In the genomic region with DNA sequence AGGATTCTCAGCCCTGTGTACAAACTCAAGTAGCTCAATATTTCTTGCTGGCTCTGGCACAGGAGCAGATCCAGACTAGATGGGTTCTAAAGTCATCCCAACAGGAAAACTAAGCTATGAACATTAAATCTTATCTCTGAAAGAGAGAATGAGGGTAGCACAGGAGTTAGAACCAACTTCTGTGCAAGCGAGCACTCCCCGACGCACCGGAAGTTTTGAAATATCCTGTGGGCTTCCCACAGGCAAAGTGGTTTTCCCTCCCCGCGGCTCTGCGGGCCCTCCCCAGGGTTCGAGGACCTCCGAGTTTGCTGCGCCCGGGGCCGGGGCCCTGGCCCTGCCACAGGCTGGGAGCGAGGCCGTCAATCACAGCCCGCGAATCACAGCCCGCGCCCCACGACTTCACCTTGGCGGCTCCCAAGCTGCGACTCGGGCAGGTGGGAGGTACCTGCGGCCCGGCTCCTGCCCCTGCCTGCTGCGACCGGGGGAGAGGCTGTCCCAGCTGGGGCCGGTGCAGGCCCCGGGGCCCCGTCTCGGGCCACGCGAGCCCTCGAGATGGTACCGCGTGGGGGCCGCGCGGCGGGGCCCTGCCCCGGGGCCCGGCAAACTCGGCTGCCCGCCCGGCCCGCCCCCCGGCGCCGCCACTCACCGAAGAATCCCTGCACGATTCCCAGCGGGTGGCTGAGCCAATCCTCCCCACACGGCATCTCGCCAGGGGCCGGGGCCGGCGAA, we compare ENCODE assay signal across 1 cellular context.
A peak's percentile ranks its signal among the peaks of the same experiment; 100 is the strongest.
TF ChIP-seq lines count a peak whose summit lies in the region.

No MANE protein-coding gene starts in this region.

TF ChIP-seq in HepG2, 621 proteins besides CTCF, POLR2A, EP300 and RAD21 (continued from another document and continues in another):
- TF ChIP-seq, protein P1, sequence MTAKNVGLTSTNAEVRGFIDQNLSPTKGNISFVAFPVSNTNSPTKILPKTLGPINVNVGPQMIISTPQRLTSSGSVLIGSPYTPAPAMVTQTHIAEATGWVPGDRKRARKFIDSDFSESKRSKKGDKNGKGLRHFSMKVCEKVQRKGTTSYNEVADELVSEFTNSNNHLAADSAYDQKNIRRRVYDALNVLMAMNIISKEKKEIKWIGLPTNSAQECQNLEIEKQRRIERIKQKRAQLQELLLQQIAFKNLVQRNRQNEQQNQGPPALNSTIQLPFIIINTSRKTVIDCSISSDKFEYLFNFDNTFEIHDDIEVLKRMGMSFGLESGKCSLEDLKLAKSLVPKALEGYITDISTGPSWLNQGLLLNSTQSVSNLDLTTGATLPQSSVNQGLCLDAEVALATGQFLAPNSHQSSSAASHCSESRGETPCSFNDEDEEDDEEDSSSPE (CRISPR knock-in tag; IDR thresholded peaks at IDR 0.05), result peak; percentile 55; the same call in 1 of the 2 replicates
- TF ChIP-seq ZNF501 (CRISPR knock-in tag; IDR thresholded peaks at IDR 0.05) (peak; percentile 54; the same call in 1 of the 2 replicates), SIN3A (IDR thresholded peaks at IDR 0.05; ENCODE audit: borderline replicate concordance, low read depth, low read length) (peak; percentile 58; the same call in 1 of the 2 replicates), THYN1 (CRISPR knock-in tag; IDR thresholded peaks at IDR 0.05; ENCODE audit: borderline replicate concordance, low read depth) (no peak), KMT2A (CRISPR knock-in tag; IDR thresholded peaks at IDR 0.05) (peak; percentile 62; the same call in 1 of the 2 replicates), ZNF607 (CRISPR knock-in tag; IDR thresholded peaks at IDR 0.05; ENCODE audit: borderline replicate concordance) (peak; percentile 81), JUNB (CRISPR knock-in tag; IDR thresholded peaks at IDR 0.05; ENCODE audit: borderline replicate concordance) (no peak), ZNF768 (CRISPR knock-in tag; IDR thresholded peaks at IDR 0.05) (0 out of 2 replicates have a peak, but pooled peaks have one; percentile 31), BORCS8-MEF2B (CRISPR knock-in tag; IDR thresholded peaks at IDR 0.05) (no peak), PAWR (CRISPR knock-in tag; IDR thresholded peaks at IDR 0.05; ENCODE audit: borderline replicate concordance) (no peak), KDM5B (CRISPR knock-in tag; IDR thresholded peaks at IDR 0.05; ENCODE audit: borderline replicate concordance) (0 out of 2 replicates have a peak, but pooled peaks have one; percentile 60), RFX1 (IDR thresholded peaks at IDR 0.05) (no peak), SATB2 (CRISPR knock-in tag; IDR thresholded peaks at IDR 0.05) (peak; percentile 16; the same call in 1 of the 2 replicates), ZNF772 (CRISPR knock-in tag; IDR thresholded peaks at IDR 0.05) (no peak), GABPA (IDR thresholded peaks at IDR 0.05; ENCODE audit: low read depth, low read length) (no peak), GABPA (CRISPR knock-in tag; IDR thresholded peaks at IDR 0.05; ENCODE audit: low read depth) (peak; percentile 75), RXRB (CRISPR knock-in tag; IDR thresholded peaks at IDR 0.05; ENCODE audit: borderline replicate concordance) (0 out of 2 replicates have a peak, but pooled peaks have one; percentile 12), EED (CRISPR knock-in tag; IDR thresholded peaks at IDR 0.05) (0 out of 2 replicates have a peak, but pooled peaks have one; percentile 45), ZNF891 (CRISPR knock-in tag; IDR thresholded peaks at IDR 0.05) (0 out of 2 replicates have a peak, but pooled peaks have one; percentile 13), ZFYVE20 (CRISPR knock-in tag; IDR thresholded peaks at IDR 0.05; ENCODE audit: borderline replicate concordance, low read depth) (no peak), SNAI1 (CRISPR knock-in tag; IDR thresholded peaks at IDR 0.05; ENCODE audit: borderline replicate concordance) (0 out of 2 replicates have a peak, but pooled peaks have one; percentile 27), ZNF746 (CRISPR knock-in tag; IDR thresholded peaks at IDR 0.05) (peak; percentile 35; the same call in 1 of the 2 replicates), PHF8 (CRISPR knock-in tag; IDR thresholded peaks at IDR 0.05) (peak; percentile 67), ZNF446 (CRISPR knock-in tag; IDR thresholded peaks at IDR 0.05) (peak; percentile 21; the same call in 1 of the 2 replicates), ZNF292 (CRISPR knock-in tag; IDR thresholded peaks at IDR 0.05; ENCODE audit: borderline replicate concordance, low read depth) (peak; percentile 22; the same call in 1 of the 2 replicates), MAFG (CRISPR knock-in tag; IDR thresholded peaks at IDR 0.05) (no peak), RXRA (CRISPR knock-in tag; IDR thresholded peaks at IDR 0.05) (0 out of 2 replicates have a peak, but pooled peaks have one; percentile 32)
- TF ChIP-seq, protein P2, sequence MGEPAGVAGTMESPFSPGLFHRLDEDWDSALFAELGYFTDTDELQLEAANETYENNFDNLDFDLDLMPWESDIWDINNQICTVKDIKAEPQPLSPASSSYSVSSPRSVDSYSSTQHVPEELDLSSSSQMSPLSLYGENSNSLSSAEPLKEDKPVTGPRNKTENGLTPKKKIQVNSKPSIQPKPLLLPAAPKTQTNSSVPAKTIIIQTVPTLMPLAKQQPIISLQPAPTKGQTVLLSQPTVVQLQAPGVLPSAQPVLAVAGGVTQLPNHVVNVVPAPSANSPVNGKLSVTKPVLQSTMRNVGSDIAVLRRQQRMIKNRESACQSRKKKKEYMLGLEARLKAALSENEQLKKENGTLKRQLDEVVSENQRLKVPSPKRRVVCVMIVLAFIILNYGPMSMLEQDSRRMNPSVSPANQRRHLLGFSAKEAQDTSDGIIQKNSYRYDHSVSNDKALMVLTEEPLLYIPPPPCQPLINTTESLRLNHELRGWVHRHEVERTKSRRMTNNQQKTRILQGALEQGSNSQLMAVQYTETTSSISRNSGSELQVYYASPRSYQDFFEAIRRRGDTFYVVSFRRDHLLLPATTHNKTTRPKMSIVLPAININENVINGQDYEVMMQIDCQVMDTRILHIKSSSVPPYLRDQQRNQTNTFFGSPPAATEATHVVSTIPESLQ (CRISPR knock-in tag; conservative IDR thresholded peaks at IDR 0.05), result no peak
- TF ChIP-seq, protein P3, sequence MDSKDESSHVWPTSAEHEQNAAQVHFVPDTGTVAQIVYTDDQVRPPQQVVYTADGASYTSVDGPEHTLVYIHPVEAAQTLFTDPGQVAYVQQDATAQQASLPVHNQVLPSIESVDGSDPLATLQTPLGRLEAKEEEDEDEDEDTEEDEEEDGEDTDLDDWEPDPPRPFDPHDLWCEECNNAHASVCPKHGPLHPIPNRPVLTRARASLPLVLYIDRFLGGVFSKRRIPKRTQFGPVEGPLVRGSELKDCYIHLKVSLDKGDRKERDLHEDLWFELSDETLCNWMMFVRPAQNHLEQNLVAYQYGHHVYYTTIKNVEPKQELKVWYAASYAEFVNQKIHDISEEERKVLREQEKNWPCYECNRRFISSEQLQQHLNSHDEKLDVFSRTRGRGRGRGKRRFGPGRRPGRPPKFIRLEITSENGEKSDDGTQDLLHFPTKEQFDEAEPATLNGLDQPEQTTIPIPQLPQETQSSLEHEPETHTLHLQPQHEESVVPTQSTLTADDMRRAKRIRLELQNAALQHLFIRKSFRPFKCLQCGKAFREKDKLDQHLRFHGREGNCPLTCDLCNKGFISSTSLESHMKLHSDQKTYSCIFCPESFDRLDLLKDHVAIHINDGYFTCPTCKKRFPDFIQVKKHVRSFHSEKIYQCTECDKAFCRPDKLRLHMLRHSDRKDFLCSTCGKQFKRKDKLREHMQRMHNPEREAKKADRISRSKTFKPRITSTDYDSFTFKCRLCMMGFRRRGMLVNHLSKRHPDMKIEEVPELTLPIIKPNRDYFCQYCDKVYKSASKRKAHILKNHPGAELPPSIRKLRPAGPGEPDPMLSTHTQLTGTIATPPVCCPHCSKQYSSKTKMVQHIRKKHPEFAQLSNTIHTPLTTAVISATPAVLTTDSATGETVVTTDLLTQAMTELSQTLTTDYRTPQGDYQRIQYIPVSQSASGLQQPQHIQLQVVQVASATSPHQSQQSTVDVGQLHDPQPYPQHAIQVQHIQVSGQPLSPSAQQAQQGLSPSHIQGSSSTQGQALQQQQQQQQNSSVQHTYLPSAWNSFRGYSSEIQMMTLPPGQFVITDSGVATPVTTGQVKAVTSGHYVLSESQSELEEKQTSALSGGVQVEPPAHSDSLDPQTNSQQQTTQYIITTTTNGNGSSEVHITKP (CRISPR knock-in tag; IDR thresholded peaks at IDR 0.05; ENCODE audit: low read depth), result peak; percentile 36; the same call in 1 of the 2 replicates
- TF ChIP-seq, protein P4, sequence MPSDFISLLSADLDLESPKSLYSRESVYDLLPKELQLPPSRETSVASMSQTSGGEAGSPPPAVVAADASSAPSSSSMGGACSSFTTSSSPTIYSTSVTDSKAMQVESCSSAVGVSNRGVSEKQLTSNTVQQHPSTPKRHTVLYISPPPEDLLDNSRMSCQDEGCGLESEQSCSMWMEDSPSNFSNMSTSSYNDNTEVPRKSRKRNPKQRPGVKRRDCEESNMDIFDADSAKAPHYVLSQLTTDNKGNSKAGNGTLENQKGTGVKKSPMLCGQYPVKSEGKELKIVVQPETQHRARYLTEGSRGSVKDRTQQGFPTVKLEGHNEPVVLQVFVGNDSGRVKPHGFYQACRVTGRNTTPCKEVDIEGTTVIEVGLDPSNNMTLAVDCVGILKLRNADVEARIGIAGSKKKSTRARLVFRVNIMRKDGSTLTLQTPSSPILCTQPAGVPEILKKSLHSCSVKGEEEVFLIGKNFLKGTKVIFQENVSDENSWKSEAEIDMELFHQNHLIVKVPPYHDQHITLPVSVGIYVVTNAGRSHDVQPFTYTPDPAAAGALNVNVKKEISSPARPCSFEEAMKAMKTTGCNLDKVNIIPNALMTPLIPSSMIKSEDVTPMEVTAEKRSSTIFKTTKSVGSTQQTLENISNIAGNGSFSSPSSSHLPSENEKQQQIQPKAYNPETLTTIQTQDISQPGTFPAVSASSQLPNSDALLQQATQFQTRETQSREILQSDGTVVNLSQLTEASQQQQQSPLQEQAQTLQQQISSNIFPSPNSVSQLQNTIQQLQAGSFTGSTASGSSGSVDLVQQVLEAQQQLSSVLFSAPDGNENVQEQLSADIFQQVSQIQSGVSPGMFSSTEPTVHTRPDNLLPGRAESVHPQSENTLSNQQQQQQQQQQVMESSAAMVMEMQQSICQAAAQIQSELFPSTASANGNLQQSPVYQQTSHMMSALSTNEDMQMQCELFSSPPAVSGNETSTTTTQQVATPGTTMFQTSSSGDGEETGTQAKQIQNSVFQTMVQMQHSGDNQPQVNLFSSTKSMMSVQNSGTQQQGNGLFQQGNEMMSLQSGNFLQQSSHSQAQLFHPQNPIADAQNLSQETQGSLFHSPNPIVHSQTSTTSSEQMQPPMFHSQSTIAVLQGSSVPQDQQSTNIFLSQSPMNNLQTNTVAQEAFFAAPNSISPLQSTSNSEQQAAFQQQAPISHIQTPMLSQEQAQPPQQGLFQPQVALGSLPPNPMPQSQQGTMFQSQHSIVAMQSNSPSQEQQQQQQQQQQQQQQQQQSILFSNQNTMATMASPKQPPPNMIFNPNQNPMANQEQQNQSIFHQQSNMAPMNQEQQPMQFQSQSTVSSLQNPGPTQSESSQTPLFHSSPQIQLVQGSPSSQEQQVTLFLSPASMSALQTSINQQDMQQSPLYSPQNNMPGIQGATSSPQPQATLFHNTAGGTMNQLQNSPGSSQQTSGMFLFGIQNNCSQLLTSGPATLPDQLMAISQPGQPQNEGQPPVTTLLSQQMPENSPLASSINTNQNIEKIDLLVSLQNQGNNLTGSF (CRISPR knock-in tag; IDR thresholded peaks at IDR 0.05), result 0 out of 2 replicates have a peak, but pooled peaks have one; percentile 42
- TF ChIP-seq, protein P5, sequence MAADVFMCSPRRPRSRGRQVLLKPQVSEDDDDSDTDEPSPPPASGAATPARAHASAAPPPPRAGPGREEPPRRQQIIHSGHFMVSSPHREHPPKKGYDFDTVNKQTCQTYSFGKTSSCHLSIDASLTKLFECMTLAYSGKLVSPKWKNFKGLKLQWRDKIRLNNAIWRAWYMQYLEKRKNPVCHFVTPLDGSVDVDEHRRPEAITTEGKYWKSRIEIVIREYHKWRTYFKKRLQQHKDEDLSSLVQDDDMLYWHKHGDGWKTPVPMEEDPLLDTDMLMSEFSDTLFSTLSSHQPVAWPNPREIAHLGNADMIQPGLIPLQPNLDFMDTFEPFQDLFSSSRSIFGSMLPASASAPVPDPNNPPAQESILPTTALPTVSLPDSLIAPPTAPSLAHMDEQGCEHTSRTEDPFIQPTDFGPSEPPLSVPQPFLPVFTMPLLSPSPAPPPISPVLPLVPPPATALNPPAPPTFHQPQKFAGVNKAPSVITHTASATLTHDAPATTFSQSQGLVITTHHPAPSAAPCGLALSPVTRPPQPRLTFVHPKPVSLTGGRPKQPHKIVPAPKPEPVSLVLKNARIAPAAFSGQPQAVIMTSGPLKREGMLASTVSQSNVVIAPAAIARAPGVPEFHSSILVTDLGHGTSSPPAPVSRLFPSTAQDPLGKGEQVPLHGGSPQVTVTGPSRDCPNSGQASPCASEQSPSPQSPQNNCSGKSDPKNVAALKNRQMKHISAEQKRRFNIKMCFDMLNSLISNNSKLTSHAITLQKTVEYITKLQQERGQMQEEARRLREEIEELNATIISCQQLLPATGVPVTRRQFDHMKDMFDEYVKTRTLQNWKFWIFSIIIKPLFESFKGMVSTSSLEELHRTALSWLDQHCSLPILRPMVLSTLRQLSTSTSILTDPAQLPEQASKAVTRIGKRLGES (CRISPR knock-in tag; IDR thresholded peaks at IDR 0.05; ENCODE audit: borderline replicate concordance), result peak; percentile 35; the same call in 1 of the 2 replicates
- TF ChIP-seq, protein P6, sequence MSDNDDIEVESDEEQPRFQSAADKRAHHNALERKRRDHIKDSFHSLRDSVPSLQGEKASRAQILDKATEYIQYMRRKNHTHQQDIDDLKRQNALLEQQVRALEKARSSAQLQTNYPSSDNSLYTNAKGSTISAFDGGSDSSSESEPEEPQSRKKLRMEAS (IDR thresholded peaks at IDR 0.05), result peak; percentile 32; the same call in 1 of the 2 replicates
- TF ChIP-seq, protein P7, sequence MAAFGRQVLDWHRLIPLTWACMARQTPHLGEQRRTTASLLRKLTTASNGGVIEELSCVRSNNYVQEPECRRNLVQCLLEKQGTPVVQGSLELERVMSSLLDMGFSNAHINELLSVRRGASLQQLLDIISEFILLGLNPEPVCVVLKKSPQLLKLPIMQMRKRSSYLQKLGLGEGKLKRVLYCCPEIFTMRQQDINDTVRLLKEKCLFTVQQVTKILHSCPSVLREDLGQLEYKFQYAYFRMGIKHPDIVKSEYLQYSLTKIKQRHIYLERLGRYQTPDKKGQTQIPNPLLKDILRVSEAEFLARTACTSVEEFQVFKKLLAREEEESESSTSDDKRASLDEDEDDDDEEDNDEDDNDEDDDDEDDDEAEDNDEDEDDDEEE (CRISPR knock-in tag; IDR thresholded peaks at IDR 0.05), result no peak
- TF ChIP-seq, protein P8, sequence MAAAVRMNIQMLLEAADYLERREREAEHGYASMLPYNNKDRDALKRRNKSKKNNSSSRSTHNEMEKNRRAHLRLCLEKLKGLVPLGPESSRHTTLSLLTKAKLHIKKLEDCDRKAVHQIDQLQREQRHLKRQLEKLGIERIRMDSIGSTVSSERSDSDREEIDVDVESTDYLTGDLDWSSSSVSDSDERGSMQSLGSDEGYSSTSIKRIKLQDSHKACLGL (CRISPR knock-in tag; IDR thresholded peaks at IDR 0.05), result peak; percentile 40; the same call in 1 of the 2 replicates
- TF ChIP-seq, protein P9, sequence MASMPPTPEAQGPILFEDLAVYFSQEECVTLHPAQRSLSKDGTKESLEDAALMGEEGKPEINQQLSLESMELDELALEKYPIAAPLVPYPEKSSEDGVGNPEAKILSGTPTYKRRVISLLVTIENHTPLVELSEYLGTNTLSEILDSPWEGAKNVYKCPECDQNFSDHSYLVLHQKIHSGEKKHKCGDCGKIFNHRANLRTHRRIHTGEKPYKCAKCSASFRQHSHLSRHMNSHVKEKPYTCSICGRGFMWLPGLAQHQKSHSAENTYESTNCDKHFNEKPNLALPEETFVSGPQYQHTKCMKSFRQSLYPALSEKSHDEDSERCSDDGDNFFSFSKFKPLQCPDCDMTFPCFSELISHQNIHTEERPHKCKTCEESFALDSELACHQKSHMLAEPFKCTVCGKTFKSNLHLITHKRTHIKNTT (CRISPR knock-in tag; IDR thresholded peaks at IDR 0.05), result no peak
